Comparison of ENCODE assay signal across 2 cellular contexts in the genomic region with DNA sequence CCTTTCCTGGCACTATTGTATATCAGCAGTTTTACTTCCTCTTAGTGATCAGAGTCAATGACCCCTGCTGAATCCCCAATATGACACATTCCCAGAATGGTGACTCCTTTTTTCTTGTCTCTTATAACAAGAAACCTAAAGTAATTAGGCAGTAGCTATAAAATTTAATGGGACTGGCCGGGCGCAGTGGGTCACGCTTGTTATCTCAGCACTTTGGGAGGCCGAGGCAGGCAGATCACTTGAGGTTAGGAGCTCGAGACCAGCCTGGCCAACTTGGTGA.
TF ChIP-seq lines count a peak whose summit lies in the region.

No MANE protein-coding gene starts in this region.

TF ChIP-seq in SK-N-SH, 30 proteins besides CTCF, POLR2A, EP300 and RAD21 (continued from another document):
- TF ChIP-seq, protein P1, sequence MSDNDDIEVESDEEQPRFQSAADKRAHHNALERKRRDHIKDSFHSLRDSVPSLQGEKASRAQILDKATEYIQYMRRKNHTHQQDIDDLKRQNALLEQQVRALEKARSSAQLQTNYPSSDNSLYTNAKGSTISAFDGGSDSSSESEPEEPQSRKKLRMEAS (IDR thresholded peaks at IDR 0.05; ENCODE audit: low read depth): no peak
- no peak for TF ChIP-seq CHD2 (IDR thresholded peaks at IDR 0.05; ENCODE audit: low read length, partially characterized antibody)
- no peak for TF ChIP-seq TCF12 (IDR thresholded peaks at IDR 0.05)
TF ChIP-seq in SK-N-SH: peak in this region for 0.

TF ChIP-seq in SK-N-SH treated with all-trans-retinoic acid at 6 μM for 48 hours, 23 proteins besides CTCF, POLR2A, EP300 and RAD21 (continued from another document):
- no peak for TF ChIP-seq TSHZ2 (CRISPR knock-in tag; IDR thresholded peaks at IDR 0.05)
- TF ChIP-seq TCF4 (CRISPR knock-in tag; IDR thresholded peaks at IDR 0.05; ENCODE audit: borderline replicate concordance): no peak
- no peak for TF ChIP-seq SNAI2 (CRISPR knock-in tag; IDR thresholded peaks at IDR 0.05)
- no peak for TF ChIP-seq ZFP3 (CRISPR knock-in tag; IDR thresholded peaks at IDR 0.05)
